ENCODE assay signal across 9 cellular contexts in genomic region chr18:23938046-23938756, GRCh38.
A peak's percentile ranks its signal among the peaks of the same experiment; 100 is the strongest.
DNase-seq lines count a peak whose midpoint lies in the region; ATAC-seq lines count a peak whose summit lies in the region.
"Had no signal": no experiment of that assay in that cellular context is flagged by ENCODE, and none has a peak within 500 bp of the region (broad histone marks: within the 10 kb centered on the region; RNA-seq: fewer than 3 reads in every experiment).

No MANE protein-coding gene starts in this region.

- peaks cover 3% of the 10 kb centered on the region for H3K27me3 Mint-ChIP-seq in activated CD8-positive, alpha-beta T cell treated with anti-CD3 and anti-CD28 coated beads, Interleukin-2, amount 10 ng/mL, durations not matched to agents 7 days and 5 days (ENCODE audit: low read depth)
- H3K27me3 Mint-ChIP-seq in stimulated activated memory B cell treated with anti-CD40 and anti-IgM and Interleukin-4, amounts not matched to agents 10 μg/mL and 1 μg/mL and 100 μg/mL, for 72 hours = no peaks in the 10 kb centered on the region

- peak overlapping the region; percentile 85 for H3K27ac Mint-ChIP-seq in activated CD8-positive, alpha-beta T cell treated with anti-CD3 and anti-CD28 coated beads, Interleukin-2, amount 10 ng/mL, durations not matched to agents 7 days and 5 days
- no peak overlapping the region for H3K27ac Mint-ChIP-seq in stimulated activated memory B cell treated with anti-CD40 and anti-IgM and Interleukin-4, amounts not matched to agents 10 μg/mL and 1 μg/mL and 100 μg/mL, for 72 hours

- CTCF ChIA-PET in activated CD8-positive, alpha-beta T cell treated with anti-CD3 and anti-CD28 coated beads, Interleukin-2, amount 10 ng/mL, durations not matched to agents 7 days and 5 days (lab: Charles Lee) = interaction anchor here (1.2 to 1.4 kb wide), 3 partner anchors 9 to 113 kb away, joined by 3 to 4 read pairs (median 3); no protein-coding TSS in a partner anchor

- peaks cover 78% of the 10 kb centered on the region for H3K4me1 Mint-ChIP-seq in activated CD8-positive, alpha-beta T cell treated with anti-CD3 and anti-CD28 coated beads, Interleukin-2, amount 10 ng/mL, durations not matched to agents 7 days and 5 days (ENCODE audit: low read depth)
- peaks cover 31% of the 10 kb centered on the region for H3K4me1 Mint-ChIP-seq in stimulated activated memory B cell treated with anti-CD40 and anti-IgM and Interleukin-4, amounts not matched to agents 10 μg/mL and 1 μg/mL and 100 μg/mL, for 72 hours

- POLR2A ChIA-PET in activated CD8-positive, alpha-beta T cell treated with anti-CD3 and anti-CD28 coated beads, Interleukin-2, amount 10 ng/mL, durations not matched to agents 7 days and 5 days (lab: Charles Lee) = interaction anchor here (1.0 to 1.1 kb wide), 2 partner anchors 11 to 72 kb away, joined by 3 to 4 read pairs; no protein-coding TSS in a partner anchor

- H3K36me3 Mint-ChIP-seq in activated CD8-positive, alpha-beta T cell treated with anti-CD3 and anti-CD28 coated beads, Interleukin-2, amount 10 ng/mL, durations not matched to agents 7 days and 5 days (ENCODE audit: low read depth) = peaks cover 6% of the 10 kb centered on the region
- H3K36me3 Mint-ChIP-seq in stimulated activated memory B cell treated with anti-CD40 and anti-IgM and Interleukin-4, amounts not matched to agents 10 μg/mL and 1 μg/mL and 100 μg/mL, for 72 hours = no peaks in the 10 kb centered on the region

- peak; percentile 53 for ATAC-seq in HG02973 (IDR thresholded peaks at IDR 0.05; ENCODE audit: unreplicated experiment)
- ATAC-seq in activated CD8-positive, alpha-beta T cell treated with anti-CD3 and anti-CD28 coated beads, Interleukin-2, amount 10 ng/mL, durations not matched to agents 7 days and 5 days = peak; percentile 65
- peak; percentile 72 for ATAC-seq in stimulated activated memory B cell treated with anti-CD40 and anti-IgM and Interleukin-4, amounts not matched to agents 10 μg/mL and 1 μg/mL and 100 μg/mL, for 72 hours

- DNase-seq in activated effector memory CD4-positive, alpha-beta T cell treated with Interleukin-2 at 50 U/mL for 16 hours = peak; percentile 18
- DNase-seq in activated effector memory CD4-positive, alpha-beta T cell treated with anti-CD3 and anti-CD28 coated beads, Interleukin-2, amount 50 U/mL, for 16 hours = no peak
- DNase-seq in activated CD8-positive, alpha-beta T cell treated with anti-CD3 and anti-CD28 coated beads, Interleukin-2, amount 10 ng/mL, durations not matched to agents 7 days and 5 days = peak; percentile 62
- DNase-seq in cerebellar cortex (ENCODE audit: low spot score) (no peak), NCI-H446 treated with DMSO at 0.1 percent for 48 hours (lab: John Stamatoyannopoulos, UW) (no peak), RPMI8226 (no peak)
- DNase-seq: DMS79 treated with DMSO at 0.1 percent for 48 hours had no signal

- H3K9me3 Mint-ChIP-seq in activated CD8-positive, alpha-beta T cell treated with anti-CD3 and anti-CD28 coated beads, Interleukin-2, amount 10 ng/mL, durations not matched to agents 7 days and 5 days (ENCODE audit: insufficient read depth) = no peaks in the 10 kb centered on the region
- no peaks in the 10 kb centered on the region for H3K9me3 Mint-ChIP-seq in stimulated activated memory B cell treated with anti-CD40 and anti-IgM and Interleukin-4, amounts not matched to agents 10 μg/mL and 1 μg/mL and 100 μg/mL, for 72 hours

- peak overlapping the region; percentile 50 for H3K4me3 Mint-ChIP-seq in activated CD8-positive, alpha-beta T cell treated with anti-CD3 and anti-CD28 coated beads, Interleukin-2, amount 10 ng/mL, durations not matched to agents 7 days and 5 days
- H3K4me3 Mint-ChIP-seq in stimulated activated memory B cell treated with anti-CD40 and anti-IgM and Interleukin-4, amounts not matched to agents 10 μg/mL and 1 μg/mL and 100 μg/mL, for 72 hours = no peak overlapping the region

Comparison
In these comparisons a context has a peak if more than half of its experiments do, and no peak if none do; other contexts are left out.
1. DNase-seq: peak in activated effector memory CD4-positive, alpha-beta T cell treated with Interleukin-2 at 50 U/mL for 16 hours (single experiment) and activated CD8-positive, alpha-beta T cell treated with anti-CD3 and anti-CD28 coated beads, Interleukin-2, amount 10 ng/mL, durations not matched to agents 7 days and 5 days (single experiment); none in activated effector memory CD4-positive, alpha-beta T cell treated with anti-CD3 and anti-CD28 coated beads, Interleukin-2, amount 50 U/mL, for 16 hours (single experiment), cerebellar cortex (single experiment), NCI-H446 treated with DMSO at 0.1 percent for 48 hours (single experiment) and RPMI8226 (single experiment).
2. Peak in every context shown above with its lines, with median percentiles within 50 percentile points of each other: ATAC-seq.